Comparison of ENCODE assay signal across 16 cellular contexts in genomic region chr17:81612172-81612571, GRCh38. TPM values are rescaled to one million over a fixed set of nuclear protein-coding genes. Genes with fewer than 3 reads are reported as not detected.
"Had no signal": no experiment of that assay in that cellular context is flagged by ENCODE, and none has a peak within 500 bp of the region (broad histone marks: within the 10 kb centered on the region; RNA-seq: fewer than 3 reads in every experiment).

No MANE protein-coding gene starts in this region.

- H3K27me3 Mint-ChIP-seq: activated naive CD8-positive, alpha-beta T cell; naive thymus-derived CD8-positive, alpha-beta T cell; T-helper 17 cell had no signal

- H3K9me3 Mint-ChIP-seq: naive thymus-derived CD8-positive, alpha-beta T cell had no signal

- ATAC-seq: naive thymus-derived CD8-positive, alpha-beta T cell; T-helper 17 cell had no signal

- H3K9me3 ChIP-seq: tibial artery had no signal

- DNase-seq: activated CD4-positive, alpha-beta T cell treated with anti-CD3 and anti-CD28 coated beads for 1 hour; activated gamma-delta T cell treated with Interleukin-2 at 50 U/mL for 16 hours; foreskin fibroblast; kidney glomerular epithelial cell; mesenchymal stem cell; naive thymus-derived CD8-positive, alpha-beta T cell; stimulated activated CD8-positive, alpha-beta memory T cell treated with anti-CD3 and anti-CD28 coated beads, Interleukin-4, amount 100 ng/mL, for 48 hours; stimulated activated naive CD4-positive, alpha-beta T cell treated with Interleukin-2 at 50 U/mL for 16 hours; T-helper 17 cell; tibial artery; WERI-Rb-1 had no signal

- H3K27ac ChIP-seq: epithelial cell of prostate, parathyroid adenoma, tibial artery, WERI-Rb-1 had no signal

- H3K36me3 Mint-ChIP-seq: activated naive CD8-positive, alpha-beta T cell had no signal

- H3K4me3 Mint-ChIP-seq: activated naive CD8-positive, alpha-beta T cell; naive thymus-derived CD8-positive, alpha-beta T cell; T-helper 17 cell had no signal

- H3K27ac Mint-ChIP-seq: activated naive CD8-positive, alpha-beta T cell; naive thymus-derived CD8-positive, alpha-beta T cell; T-helper 17 cell had no signal

- H3K4me1 ChIP-seq: parathyroid adenoma had no signal

- H3K4me3 ChIP-seq: tibial artery had no signal

- H3K9ac ChIP-seq: parathyroid adenoma had no signal

- H3K27me3 ChIP-seq: tibial artery had no signal

RNA-seq across cellular contexts. Expression of gene PDE6G, which starts 44.2 kb away (rescaled TPM):
- total RNA-seq: bronchial epithelial cell, urinary bladder had no signal
